In the genomic region with DNA sequence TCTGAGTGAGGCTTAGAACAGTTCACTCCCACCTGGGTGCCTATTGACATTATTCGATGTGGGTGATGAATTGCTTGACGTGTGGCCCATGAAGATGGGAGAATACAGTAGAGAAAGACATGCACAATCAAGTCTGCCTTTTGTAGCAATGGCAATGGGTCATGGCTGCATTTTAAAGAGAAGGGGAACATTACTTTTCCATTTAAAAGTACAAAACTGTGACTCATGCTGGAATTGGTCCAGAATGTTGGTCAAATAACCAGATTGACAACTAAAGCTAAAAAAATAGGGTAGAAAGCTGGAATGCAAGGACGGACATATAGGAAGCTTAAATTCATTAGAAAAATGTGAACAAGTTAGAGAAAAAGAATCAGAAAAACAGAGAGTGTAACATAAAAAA, we compare ENCODE assay signal across 22 cellular contexts.
DNase-seq lines count a peak whose midpoint lies in the region; ATAC-seq and TF ChIP-seq lines count a peak whose summit lies in the region.
"Had no signal": no experiment of that assay in that cellular context is flagged by ENCODE, and none has a peak within 500 bp of the region (broad histone marks: within the 10 kb centered on the region; RNA-seq: fewer than 3 reads in every experiment).

No MANE protein-coding gene starts in this region.

- H3K4me1 ChIP-seq in Loucy (ENCODE audit: insufficient read depth, low read length, poor library complexity, severe bottlenecking) (peaks cover 71% of the 10 kb centered on the region), mammary epithelial cell (ENCODE audit: insufficient read depth, low read length) (peaks cover 5% of the 10 kb centered on the region)
- H3K4me1 ChIP-seq: HAP-1 had no signal

- in situ Hi-C loops in mammary epithelial cell (cut with MboI; ENCODE audit: low sequenced_read_pairs in 2 of 2) = no loop called here

- WGBS in mammary epithelial cell (ENCODE audit: low coverage, missing lambda C conversion rate) = 94% methylated on average over 2 of the region's 3 CpGs

- H3K4me3 ChIP-seq in Loucy (ENCODE audit: low read length, poor library complexity, severe bottlenecking) = no peak overlapping the region
- H3K4me3 ChIP-seq in mammary epithelial cell (replicated peaks in 1 of 3; ENCODE audit: insufficient read depth in 1 of 3, low read depth in 2 of 3, low read length in 3 of 3) = no peak overlapping the region
- no peak overlapping the region for H3K4me3 ChIP-seq in kidney epithelial cell (ENCODE audit: low read depth, low read length)
- H3K4me3 ChIP-seq: HAP-1 had no signal

- H3K27ac ChIP-seq in mammary epithelial cell (ENCODE audit: insufficient read depth, low read depth, low read length) = no peak overlapping the region
- H3K27ac ChIP-seq: WERI-Rb-1 had no signal

- H3F3A ChIP-seq in Loucy (ENCODE audit: low read depth) = no peaks in the 10 kb centered on the region

- H4K20me1 ChIP-seq in Loucy (ENCODE audit: insufficient read depth, low read length, poor library complexity, severe bottlenecking) (no peaks in the 10 kb centered on the region), mammary epithelial cell (ENCODE audit: insufficient read depth, low read length) (no peaks in the 10 kb centered on the region)

- H3K9me3 ChIP-seq in Loucy (ENCODE audit: insufficient read depth, low read depth, low read length) = no peaks in the 10 kb centered on the region
- no peaks in the 10 kb centered on the region for H3K9me3 ChIP-seq in mammary epithelial cell (replicated peaks; ENCODE audit: insufficient read depth, low read length)
- H3K9me3 ChIP-seq: HAP-1 had no signal

- intact Hi-C loops in mammary epithelial cell (cut with micrococcal nuclease) = no loop called here

- H3K4me2 ChIP-seq in Loucy (ENCODE audit: low read depth, low read length, poor library complexity, severe bottlenecking) = peak overlapping the region; percentile 49
- H3K4me2 ChIP-seq in mammary epithelial cell (ENCODE audit: insufficient read depth, low read depth, low read length) = peak overlapping the region; percentile 6

- no TSS peak for BruUV-seq in mammary epithelial cell (replicated peaks; lab: Mats Ljungman, UMichigan)

- peak; percentile 39 for DNase-seq in COLO829 (ENCODE audit: low spot score)
- DNase-seq in mammary epithelial cell = peak; percentile 34
- peak; percentile 16 for DNase-seq in kidney epithelial cell (ENCODE audit: low read depth)
- DNase-seq in epidermal melanocyte (ENCODE audit: insufficient read length, low spot score) = no peak
- DNase-seq in EL = no peak
- DNase-seq: activated CD4-positive, alpha-beta T cell treated with anti-CD3 and anti-CD28 coated beads, Interleukin-2, amount 50 U/mL, for 4 hours; activated naive CD4-positive, alpha-beta T cell; activated T-cell treated with anti-CD3 and anti-CD28 coated beads for 4 hours; aorta; CD4-positive, alpha-beta T cell; DND-41; left ventricle myocardium superior; NCI-H1436; SHP77; stimulated activated CD4-positive, alpha-beta T cell treated with anti-CD3 and anti-CD28 coated beads, Interleukin-1b, Interleukin-23, amount 100 ng/mL, for 48 hours; T-helper 17 cell; WERI-Rb-1 had no signal

- dilution Hi-C loops in mammary epithelial cell (cut with HindIII; ENCODE audit: low sequenced_read_pairs) = no loop called here

- H3K36me3 ChIP-seq in Loucy (ENCODE audit: insufficient read depth, low read length) (no peaks in the 10 kb centered on the region), mammary epithelial cell (ENCODE audit: insufficient read depth, low read length) (no peaks in the 10 kb centered on the region), kidney epithelial cell (ENCODE audit: control insufficient read depth, insufficient read depth, low read length) (no peaks in the 10 kb centered on the region)
- H3K36me3 ChIP-seq: HAP-1, WERI-Rb-1 had no signal

- CTCF ChIA-PET in mammary epithelial cell (lab: Charles Lee; ENCODE audit: low non-redundant PET) = no interaction called here

- H3K79me2 ChIP-seq in Loucy (ENCODE audit: insufficient read depth, low read length) (no peaks in the 10 kb centered on the region), mammary epithelial cell (ENCODE audit: insufficient read depth, low read length) (no peaks in the 10 kb centered on the region)

- TF ChIP-seq CTCF in Loucy (conservative IDR thresholded peaks at IDR 0.05; ENCODE audit: low read length) = no peak
- no peak for TF ChIP-seq CTCF in mammary epithelial cell (conservative IDR thresholded peaks at IDR 0.05 in 1 of 2, IDR thresholded peaks at IDR 0.05 in 1 of 2; ENCODE audit: extremely low read depth in 1 of 2, insufficient read depth in 1 of 2, low read depth in 1 of 2, low read length in 2 of 2)
- no peak for TF ChIP-seq CTCF in kidney epithelial cell (IDR thresholded peaks at IDR 0.05; ENCODE audit: insufficient read depth, low read length, poor library complexity, severe bottlenecking)

- H3K27me3 ChIP-seq in Loucy (ENCODE audit: insufficient read depth, low read length, poor library complexity, severe bottlenecking) (no peaks in the 10 kb centered on the region), mammary epithelial cell (ENCODE audit: insufficient read depth, low read length) (peaks cover 2% of the 10 kb centered on the region), kidney epithelial cell (ENCODE audit: control insufficient read depth, insufficient read depth, low read length) (no peaks in the 10 kb centered on the region)

- no peaks in the 10 kb centered on the region for H3K9me2 ChIP-seq in Loucy (replicated peaks; ENCODE audit: low read depth, low read length)

- H3K9ac ChIP-seq in Loucy (ENCODE audit: low read depth, low read length, poor library complexity, severe bottlenecking) (peak overlapping the region; percentile 55), mammary epithelial cell (ENCODE audit: insufficient read depth, low read length) (no peak overlapping the region)

- ATAC-seq in GM19035 (IDR thresholded peaks at IDR 0.05; ENCODE audit: unreplicated experiment) = no peak
- ATAC-seq in HG03460 (IDR thresholded peaks at IDR 0.05; ENCODE audit: unreplicated experiment) = no peak
- ATAC-seq: left ventricle myocardium superior, sciatic nerve, T-helper 17 cell had no signal

- H2AFZ ChIP-seq in Loucy (ENCODE audit: low read length) (no peak overlapping the region; the same call in 1 of the 2 replicates), mammary epithelial cell (ENCODE audit: low read depth, low read length) (no peak overlapping the region)

Comparison
In these comparisons a context has a peak if more than half of its experiments do, and no peak if none do; other contexts are left out.
1. DNase-seq: peak in COLO829 (single experiment), mammary epithelial cell (single experiment) and kidney epithelial cell (single experiment); none in epidermal melanocyte (single experiment) and EL (single experiment).